ENCODE assay signal across 1 cellular context in genomic region chr19:3185482-3186376, GRCh38.
TF ChIP-seq lines count a peak whose summit lies in the region.

Gene NCLN (plus strand): TSS chr19:3185930. CDS start chr19:3186031, 101 bp downstream.

TF ChIP-seq in HepG2, 621 proteins besides CTCF, POLR2A, EP300 and RAD21 (continued from another document and continues in another):
- no peak for TF ChIP-seq ZNF790 (CRISPR knock-in tag; IDR thresholded peaks at IDR 0.05; ENCODE audit: borderline replicate concordance)
- TF ChIP-seq TBL1XR1 (IDR thresholded peaks at IDR 0.05; ENCODE audit: borderline replicate concordance, low read length, partially characterized antibody), result no peak
- no peak for TF ChIP-seq GLI4 (CRISPR knock-in tag; IDR thresholded peaks at IDR 0.05; ENCODE audit: borderline replicate concordance)
- no peak for TF ChIP-seq LBX2 (CRISPR knock-in tag; IDR thresholded peaks at IDR 0.05; ENCODE audit: borderline replicate concordance)
- TF ChIP-seq MED1 (CRISPR knock-in tag; IDR thresholded peaks at IDR 0.05), result no peak
- TF ChIP-seq AGO1 (IDR thresholded peaks at IDR 0.05; ENCODE audit: low read depth, low read length, poor library complexity, severe bottlenecking), result no peak
- no peak for TF ChIP-seq ZNF572 (CRISPR knock-in tag; IDR thresholded peaks at IDR 0.05)
- TF ChIP-seq ATAD3A (CRISPR knock-in tag; IDR thresholded peaks at IDR 0.05), result no peak
- no peak for TF ChIP-seq ZNF121 (CRISPR knock-in tag; IDR thresholded peaks at IDR 0.05)
- no peak; the same call in 1 of the 2 replicates for TF ChIP-seq SAFB2 (CRISPR knock-in tag; IDR thresholded peaks at IDR 0.05; ENCODE audit: borderline replicate concordance, low read depth)
- TF ChIP-seq KAT2B (IDR thresholded peaks at IDR 0.05; ENCODE audit: borderline replicate concordance, low read depth, low read length), result no peak
- TF ChIP-seq NONO (IDR thresholded peaks at IDR 0.05), result no peak
- no peak for TF ChIP-seq NONO (CRISPR knock-in tag; conservative IDR thresholded peaks at IDR 0.05)
- no peak for TF ChIP-seq ZNF432 (CRISPR knock-in tag; IDR thresholded peaks at IDR 0.05; ENCODE audit: borderline replicate concordance)
- TF ChIP-seq AFF4 (CRISPR knock-in tag; IDR thresholded peaks at IDR 0.05), result no peak
- peak; percentile 88 for TF ChIP-seq ZNF776 (CRISPR knock-in tag; IDR thresholded peaks at IDR 0.05)
- no peak for TF ChIP-seq AHR (CRISPR knock-in tag; IDR thresholded peaks at IDR 0.05)
- TF ChIP-seq ZNF280B (CRISPR knock-in tag; IDR thresholded peaks at IDR 0.05; ENCODE audit: borderline replicate concordance), result no peak
- no peak for TF ChIP-seq ZFP62 (CRISPR knock-in tag; IDR thresholded peaks at IDR 0.05)
- TF ChIP-seq ZHX2 (IDR thresholded peaks at IDR 0.05; ENCODE audit: low read depth), result no peak
- no peak for TF ChIP-seq ZHX2 (CRISPR knock-in tag; IDR thresholded peaks at IDR 0.05; ENCODE audit: borderline replicate concordance)
- no peak for TF ChIP-seq ZNF841 (CRISPR knock-in tag; IDR thresholded peaks at IDR 0.05; ENCODE audit: borderline replicate concordance)
- no peak for TF ChIP-seq IKZF4 (CRISPR knock-in tag; IDR thresholded peaks at IDR 0.05; ENCODE audit: borderline replicate concordance, low read depth, not compliant biosample characterization)
- TF ChIP-seq JDP2 (CRISPR knock-in tag; IDR thresholded peaks at IDR 0.05; ENCODE audit: borderline replicate concordance), result no peak
- TF ChIP-seq IRX3 (CRISPR knock-in tag; IDR thresholded peaks at IDR 0.05; ENCODE audit: borderline replicate concordance, low read depth), result no peak
- peak; percentile 28; the same call in 1 of the 2 replicates for TF ChIP-seq ZNF558 (CRISPR knock-in tag; IDR thresholded peaks at IDR 0.05; ENCODE audit: borderline replicate concordance)
- TF ChIP-seq MBNL3 (CRISPR knock-in tag; conservative IDR thresholded peaks at IDR 0.05), result no peak
- TF ChIP-seq TCF7 (IDR thresholded peaks at IDR 0.05; ENCODE audit: low read depth), result no peak
- no peak for TF ChIP-seq MYPOP (CRISPR knock-in tag; IDR thresholded peaks at IDR 0.05)
- TF ChIP-seq ZNF616 (CRISPR knock-in tag; IDR thresholded peaks at IDR 0.05; ENCODE audit: low read depth), result no peak
- TF ChIP-seq RXRA (CRISPR knock-in tag; IDR thresholded peaks at IDR 0.05), result no peak
- TF ChIP-seq ZZZ3 (CRISPR knock-in tag; IDR thresholded peaks at IDR 0.05; ENCODE audit: borderline replicate concordance), result 0 out of 2 replicates have a peak, but pooled peaks have one; percentile 52
- no peak for TF ChIP-seq ZNF280D (CRISPR knock-in tag; IDR thresholded peaks at IDR 0.05)
- TF ChIP-seq ZNF143 (CRISPR knock-in tag; IDR thresholded peaks at IDR 0.05), result peak; percentile 90
- TF ChIP-seq ZNF724P (CRISPR knock-in tag; IDR thresholded peaks at IDR 0.05; ENCODE audit: borderline replicate concordance), result no peak
- TF ChIP-seq ZSCAN12 (CRISPR knock-in tag; IDR thresholded peaks at IDR 0.05), result no peak
- no peak for TF ChIP-seq SMAD9 (CRISPR knock-in tag; IDR thresholded peaks at IDR 0.05)
- TF ChIP-seq TAF1 (CRISPR knock-in tag; IDR thresholded peaks at IDR 0.05), result peak; percentile 29; the same call in 1 of the 2 replicates
- TF ChIP-seq TIGD3 (CRISPR knock-in tag; IDR thresholded peaks at IDR 0.05; ENCODE audit: borderline replicate concordance), result no peak
- no peak for TF ChIP-seq KDM3A (CRISPR knock-in tag; IDR thresholded peaks at IDR 0.05; ENCODE audit: low read depth)
- no peak for TF ChIP-seq ZNF800 (CRISPR knock-in tag; IDR thresholded peaks at IDR 0.05)
- TF ChIP-seq ZC3H4 (CRISPR knock-in tag; IDR thresholded peaks at IDR 0.05; ENCODE audit: borderline replicate concordance), result no peak
- TF ChIP-seq MED13 (CRISPR knock-in tag; IDR thresholded peaks at IDR 0.05), result no peak
- TF ChIP-seq GATAD2A (CRISPR knock-in tag; IDR thresholded peaks at IDR 0.05), result no peak
- TF ChIP-seq ZNF577 (CRISPR knock-in tag; IDR thresholded peaks at IDR 0.05; ENCODE audit: borderline replicate concordance, low read depth), result no peak
- TF ChIP-seq KDM5A (IDR thresholded peaks at IDR 0.05; ENCODE audit: borderline replicate concordance, low read length), result peak; percentile 92; the same call in 1 of the 2 replicates
- TF ChIP-seq KLF9 (CRISPR knock-in tag; IDR thresholded peaks at IDR 0.05; ENCODE audit: low read depth), result no peak
- TF ChIP-seq ZNF746 (CRISPR knock-in tag; IDR thresholded peaks at IDR 0.05), result no peak
- TF ChIP-seq ZNF282 (IDR thresholded peaks at IDR 0.05; ENCODE audit: partially characterized antibody), result no peak
